Comparison of ENCODE assay signal across 14 cellular contexts in genomic region chr6:2939315-2940009, GRCh38. TPM values are rescaled to one million over a fixed set of nuclear protein-coding genes. Genes with fewer than 3 reads are reported as not detected.
DNase-seq lines count a peak whose midpoint lies in the region; ATAC-seq and TF ChIP-seq lines count a peak whose summit lies in the region.
"Had no signal": no experiment of that assay in that cellular context is flagged by ENCODE, and none has a peak within 500 bp of the region (broad histone marks: within the 10 kb centered on the region; RNA-seq: fewer than 3 reads in every experiment).

No MANE protein-coding gene starts in this region.

- H3K27me3 Mint-ChIP-seq in activated CD8-positive, alpha-beta memory T cell treated with anti-CD3 and anti-CD28 coated beads, Interleukin-2, amount 10 ng/mL, durations not matched to agents 7 days and 5 days, result peaks cover 22% of the 10 kb centered on the region
- H3K27me3 Mint-ChIP-seq in activated CD8-positive, alpha-beta T cell treated with anti-CD3 and anti-CD28 coated beads for 36 hours, result no peaks in the 10 kb centered on the region

- H3K4me1 ChIP-seq in psoas muscle, result peaks cover 13% of the 10 kb centered on the region
- H3K4me1 ChIP-seq: prostate gland, suprapubic skin had no signal

- no peaks in the 10 kb centered on the region for H3K9me3 ChIP-seq in psoas muscle
- H3K9me3 ChIP-seq: prostate gland, suprapubic skin had no signal

- CTCF ChIA-PET in activated CD8-positive, alpha-beta memory T cell treated with anti-CD3 and anti-CD28 coated beads, Interleukin-2, amount 10 ng/mL, durations not matched to agents 7 days and 5 days (lab: Charles Lee), result interaction anchor here (0.9 to 3.0 kb wide), 8 partner anchors 8 to 148 kb away, joined by 3 to 16 read pairs (median 6); partner anchors contain the start of genes SERPINB1 and SERPINB6
- CTCF ChIA-PET in activated CD8-positive, alpha-beta T cell treated with anti-CD3 and anti-CD28 coated beads for 36 hours (lab: Charles Lee), result interaction anchor here (0.7 to 5.5 kb wide), 12 partner anchors 7 to 148 kb away, joined by 3 to 70 read pairs (median 8); partner anchors contain the start of gene SERPINB1

- intact Hi-C loops in activated CD8-positive, alpha-beta T cell treated with anti-CD3 and anti-CD28 coated beads for 36 hours (cut with micrococcal nuclease), result loop anchor here (2.0 to 5.0 kb wide), 3 partner anchors 37 to 93 kb away; partner anchors contain the start of gene SERPINB9
- intact Hi-C loops in left cardiac atrium (cut with DNase I) (loop anchor here in 1 of 2 donors (10.0 kb wide), 1 partner anchor 45 kb away; no protein-coding TSS in a partner anchor), psoas muscle (cut with DNase I) (loop anchor here in 1 of 2 donors (10.0 kb wide), 1 partner anchor 145 kb away; no protein-coding TSS in a partner anchor)

- H3K4me3 Mint-ChIP-seq in activated CD8-positive, alpha-beta memory T cell treated with anti-CD3 and anti-CD28 coated beads, Interleukin-2, amount 10 ng/mL, durations not matched to agents 7 days and 5 days, result no peak overlapping the region
- no peak overlapping the region for H3K4me3 Mint-ChIP-seq in activated CD8-positive, alpha-beta T cell treated with anti-CD3 and anti-CD28 coated beads for 36 hours
- H3K4me3 Mint-ChIP-seq: WTC11 had no signal

- TF ChIP-seq CTCF in activated CD8-positive, alpha-beta T cell treated with anti-CD3 and anti-CD28 coated beads for 36 hours (IDR thresholded peaks at IDR 0.05), result no peak
- TF ChIP-seq CTCF in psoas muscle (IDR thresholded peaks at IDR 0.05), result no peak

- H3K36me3 Mint-ChIP-seq in activated CD8-positive, alpha-beta memory T cell treated with anti-CD3 and anti-CD28 coated beads, Interleukin-2, amount 10 ng/mL, durations not matched to agents 7 days and 5 days, result peaks cover 43% of the 10 kb centered on the region
- H3K36me3 Mint-ChIP-seq in activated CD8-positive, alpha-beta T cell treated with anti-CD3 and anti-CD28 coated beads for 36 hours (ENCODE audit: low read depth), result peaks cover 29% of the 10 kb centered on the region

- H3K4me1 Mint-ChIP-seq in activated CD8-positive, alpha-beta memory T cell treated with anti-CD3 and anti-CD28 coated beads, Interleukin-2, amount 10 ng/mL, durations not matched to agents 7 days and 5 days, result peaks cover 56% of the 10 kb centered on the region
- peaks cover 67% of the 10 kb centered on the region for H3K4me1 Mint-ChIP-seq in activated CD8-positive, alpha-beta T cell treated with anti-CD3 and anti-CD28 coated beads for 36 hours (ENCODE audit: low read depth)

- no peaks in the 10 kb centered on the region for H3K27me3 ChIP-seq in psoas muscle (ENCODE audit: insufficient read depth in 3 of 3, low read length in 2 of 3)
- H3K27me3 ChIP-seq: suprapubic skin had no signal

- ATAC-seq in activated CD8-positive, alpha-beta memory T cell treated with anti-CD3 and anti-CD28 coated beads, Interleukin-2, amount 10 ng/mL, durations not matched to agents 7 days and 5 days, result no peak
- no peak for ATAC-seq in activated CD8-positive, alpha-beta T cell treated with anti-CD3 and anti-CD28 coated beads for 36 hours
- ATAC-seq in left cardiac atrium, result peak; percentile 44 to 51
- ATAC-seq in psoas muscle, result no peak

- no peaks in the 10 kb centered on the region for H3K36me3 ChIP-seq in psoas muscle (ENCODE audit: insufficient read depth in 1 of 2, low read depth in 1 of 2)
- H3K36me3 ChIP-seq: prostate gland, suprapubic skin had no signal

- H3K27ac Mint-ChIP-seq in activated CD8-positive, alpha-beta memory T cell treated with anti-CD3 and anti-CD28 coated beads, Interleukin-2, amount 10 ng/mL, durations not matched to agents 7 days and 5 days, result peak overlapping the region; percentile 99
- H3K27ac Mint-ChIP-seq in activated CD8-positive, alpha-beta T cell treated with anti-CD3 and anti-CD28 coated beads for 36 hours, result peak overlapping the region; percentile 96
- H3K27ac Mint-ChIP-seq: WTC11 had no signal

- POLR2A ChIA-PET in activated CD8-positive, alpha-beta T cell treated with anti-CD3 and anti-CD28 coated beads for 36 hours (lab: Charles Lee), result interaction anchor here (0.9 to 2.8 kb wide), 18 partner anchors 15 to 173 kb away, joined by 3 to 32 read pairs (median 5); partner anchors contain the start of genes SERPINB1 and WRNIP1

- H3K9me3 Mint-ChIP-seq in activated CD8-positive, alpha-beta memory T cell treated with anti-CD3 and anti-CD28 coated beads, Interleukin-2, amount 10 ng/mL, durations not matched to agents 7 days and 5 days (ENCODE audit: low read depth), result peaks cover 12% of the 10 kb centered on the region
- peaks cover 27% of the 10 kb centered on the region for H3K9me3 Mint-ChIP-seq in activated CD8-positive, alpha-beta T cell treated with anti-CD3 and anti-CD28 coated beads for 36 hours

- H3K4me3 ChIP-seq in psoas muscle, result no peak overlapping the region
- H3K4me3 ChIP-seq: prostate gland, suprapubic skin had no signal

- no peak for DNase-seq in activated CD8-positive, alpha-beta memory T cell treated with anti-CD3 and anti-CD28 coated beads, Interleukin-2, amount 10 ng/mL, durations not matched to agents 7 days and 5 days
- no peak for DNase-seq in activated CD8-positive, alpha-beta memory T cell treated with anti-CD3 and anti-CD28 coated beads for 24 hours
- DNase-seq in activated CD8-positive, alpha-beta T cell treated with anti-CD3 and anti-CD28 coated beads for 36 hours, result no peak
- DNase-seq in left cardiac atrium (no peak), psoas muscle (no peak), cerebellar cortex (ENCODE audit: low spot score) (no peak), GF-D8 (lab: John Stamatoyannopoulos, UW) (no peak)
- peak; percentile 41 for DNase-seq in stimulated activated CD8-positive, alpha-beta memory T cell treated with anti-CD3 and anti-CD28 coated beads, Interleukin-4, amount 100 ng/mL, for 48 hours
- DNase-seq: COR-L47, hippocampal formation, NCI-H1930 had no signal

- H3K27ac ChIP-seq in psoas muscle, result no peak overlapping the region
- H3K27ac ChIP-seq: prostate gland, suprapubic skin had no signal

- 95 to 98% (median 97%) methylated on average over 32 to 34 of the region's 34 CpGs for WGBS in psoas muscle, 3 donors

RNA-seq across cellular contexts. Expression of gene SERPINB6, which starts 31.9 kb away (rescaled TPM):
- total RNA-seq in activated CD8-positive, alpha-beta memory T cell treated with anti-CD3 and anti-CD28 coated beads, Interleukin-2, amount 10 ng/mL, durations not matched to agents 7 days and 5 days, result 10 to 100 TPM; 55.2 to 56.0 TPM
- 10 to 100 TPM; 52.2 to 53.8 TPM for total RNA-seq in activated CD8-positive, alpha-beta T cell treated with anti-CD3 and anti-CD28 coated beads for 36 hours
- total RNA-seq in left cardiac atrium, result 100 to 1,000 TPM; 218 to 225 TPM
- 100 to 1,000 TPM in 3 of 4 donors, 10 to 100 TPM in 1; 92.3 to 205 (median 141) TPM for total RNA-seq in psoas muscle
- polyA plus RNA-seq in psoas muscle, result 100 to 1,000 TPM; 161 to 239 (median 174) TPM

RNA-seq across cellular contexts. Expression of gene SERPINB9, which starts 36.4 kb away (rescaled TPM):
- 10 to 100 TPM; 56.0 to 94.9 TPM for total RNA-seq in activated CD8-positive, alpha-beta memory T cell treated with anti-CD3 and anti-CD28 coated beads, Interleukin-2, amount 10 ng/mL, durations not matched to agents 7 days and 5 days
- 10 to 100 TPM; 65.7 to 70.3 TPM for total RNA-seq in activated CD8-positive, alpha-beta T cell treated with anti-CD3 and anti-CD28 coated beads for 36 hours
- 10 to 100 TPM in 1 of 2 donors, 1 to 10 TPM in 1; 3.8 to 14.4 TPM for total RNA-seq in left cardiac atrium
- 1 to 10 TPM; 1.9 to 3.1 (median 2.2) TPM for total RNA-seq in psoas muscle
- 1 to 10 TPM in 2 of 3 donors, under 1 TPM in 1; 0.74 to 1.1 (median 1.0) TPM for polyA plus RNA-seq in psoas muscle

Comparison
In these comparisons a context has a peak if more than half of its experiments do, and no peak if none do; other contexts are left out.
1. ATAC-seq: peak in left cardiac atrium (2 of 2); none in activated CD8-positive, alpha-beta memory T cell treated with anti-CD3 and anti-CD28 coated beads, Interleukin-2, amount 10 ng/mL, durations not matched to agents 7 days and 5 days (single experiment), activated CD8-positive, alpha-beta T cell treated with anti-CD3 and anti-CD28 coated beads for 36 hours (single experiment) and psoas muscle (0 of 4).